9 cellular contexts compared by ENCODE assay signal in the genomic region with DNA sequence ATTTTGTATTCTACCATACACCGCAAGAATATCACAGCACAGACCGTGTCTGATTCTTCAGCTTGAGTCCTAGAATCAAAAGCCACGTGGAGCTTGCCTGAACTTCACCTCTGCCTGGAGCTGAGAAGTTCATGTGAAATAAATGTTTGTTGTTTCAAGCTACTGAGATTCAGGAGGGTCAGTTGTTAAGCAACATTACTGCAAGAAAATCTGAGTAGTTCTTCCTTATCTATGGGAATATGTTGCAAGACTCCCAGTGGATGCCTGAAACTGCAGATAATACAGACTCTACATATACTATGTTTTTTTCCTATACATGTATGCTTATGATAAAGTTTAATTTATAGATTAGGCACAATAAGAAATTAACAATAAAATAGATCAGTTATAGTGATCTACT.
"Had no signal": no experiment of that assay in that cellular context is flagged by ENCODE, and none has a peak within 500 bp of the region (broad histone marks: within the 10 kb centered on the region; RNA-seq: fewer than 3 reads in every experiment).

No MANE protein-coding gene starts in this region.

- H3K9ac ChIP-seq: GM23248 had no signal

- H3K27ac ChIP-seq: GM23248 had no signal

- H3K4me3 ChIP-seq: GM23248, HAP-1 had no signal

- FAIRE-seq: HepG2, HTR-8/SVneo had no signal

- H3K9me3 ChIP-seq: HAP-1 had no signal

- DNase-seq: GM23248, GOT3, H7, HFFc6, KG1 had no signal

- H3K4me1 ChIP-seq: HAP-1 had no signal

- H2AFZ ChIP-seq: GM23248 had no signal

- ATAC-seq: HCT116, HepG2 had no signal

- H3K36me3 ChIP-seq: HAP-1 had no signal
